Comparison of ENCODE assay signal across 1 cellular context in the genomic region with DNA sequence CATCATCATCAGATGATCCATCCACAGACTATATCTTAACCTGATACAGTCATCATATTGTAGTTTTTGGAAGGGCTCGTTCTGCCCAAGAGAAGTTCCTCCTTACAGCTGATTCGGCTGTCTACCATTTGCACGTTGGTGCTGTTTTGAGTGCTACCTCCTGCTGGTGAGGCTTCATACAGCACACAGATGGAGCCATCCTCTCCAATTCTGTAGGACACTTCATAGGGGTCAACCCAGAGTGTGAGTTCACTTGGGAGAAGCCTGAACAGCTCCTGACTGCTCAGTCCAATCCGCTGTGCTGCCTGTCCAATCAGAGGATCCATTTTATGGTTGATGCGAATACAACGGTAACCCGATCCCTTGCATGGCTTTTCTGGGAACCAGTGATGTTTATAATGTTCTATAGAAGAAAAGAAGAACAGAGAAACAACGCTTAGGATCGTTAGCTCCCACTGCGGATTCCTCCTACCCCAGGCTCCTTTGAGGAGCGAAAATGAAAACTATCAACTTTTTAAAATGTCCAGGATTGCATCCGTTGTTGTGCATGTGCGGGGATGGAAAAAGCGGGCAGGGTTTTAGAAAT.
TF ChIP-seq lines count a peak whose summit lies in the region.

No MANE protein-coding gene starts in this region.

TF ChIP-seq in K562, 482 proteins besides CTCF, POLR2A, EP300 and RAD21 (continued from another document and continues in another):
- TF ChIP-seq CTCFL (IDR thresholded peaks at IDR 0.05; ENCODE audit: borderline replicate concordance, insufficient read depth, low read depth, low read length, poor library complexity, severe bottlenecking), result peak; percentile 18
- TF ChIP-seq HEY1 (CRISPR knock-in tag; IDR thresholded peaks at IDR 0.05; ENCODE audit: borderline replicate concordance), result no peak
- 0 out of 2 replicates have a peak, but pooled peaks have one; percentile 40 for TF ChIP-seq MYNN (IDR thresholded peaks at IDR 0.05)
- no peak for TF ChIP-seq MYNN (CRISPR knock-in tag; IDR thresholded peaks at IDR 0.05)
- peak; percentile 29 to 84; a peak in 2 of 4 replicates for TF ChIP-seq RCOR1 (IDR thresholded peaks at IDR 0.05; ENCODE audit: borderline replicate concordance in 1 of 2, low read depth in 2 of 2, low read length in 2 of 2)
- TF ChIP-seq ZMIZ1 (IDR thresholded peaks at IDR 0.05; ENCODE audit: low read depth in 2 of 2, low read length in 2 of 2), result 0 out of 4 replicates have a peak, but pooled peaks of 1 of the 2 experiments have one; percentile 53
- TF ChIP-seq HNRNPUL1 (IDR thresholded peaks at IDR 0.05; ENCODE audit: low read length), result no peak
- TF ChIP-seq YY1 (IDR thresholded peaks at IDR 0.05; ENCODE audit: borderline replicate concordance in 1 of 3, control insufficient read depth in 1 of 3, extremely low read depth in 1 of 3, insufficient read depth in 3 of 3, insufficient read length in 1 of 3, insufficient replicate concordance in 2 of 3, low read depth in 1 of 3, low read length in 2 of 3), result peak in 2 of 3 experiments; percentile 31 to 79
- TF ChIP-seq EP400 (IDR thresholded peaks at IDR 0.05), result peak; percentile 10; the same call in 1 of the 2 replicates
- TF ChIP-seq ESRRA (IDR thresholded peaks at IDR 0.05; ENCODE audit: borderline replicate concordance, low read depth), result peak; percentile 45; the same call in 1 of the 2 replicates
- TF ChIP-seq ETV6 (IDR thresholded peaks at IDR 0.05; ENCODE audit: borderline replicate concordance in 1 of 2, low read depth in 2 of 2, low read length in 1 of 2), result no peak
- TF ChIP-seq ETV6 (CRISPR knock-in tag; IDR thresholded peaks at IDR 0.05; ENCODE audit: borderline replicate concordance), result 0 out of 2 replicates have a peak, but pooled peaks have one; percentile 36
- TF ChIP-seq ZNF174 (CRISPR knock-in tag; IDR thresholded peaks at IDR 0.05), result no peak
- peak; percentile 58 to 77; a peak in 1 of 4 replicates for TF ChIP-seq TBL1XR1 (IDR thresholded peaks at IDR 0.05; ENCODE audit: low read length in 2 of 2)
- TF ChIP-seq, protein P1, sequence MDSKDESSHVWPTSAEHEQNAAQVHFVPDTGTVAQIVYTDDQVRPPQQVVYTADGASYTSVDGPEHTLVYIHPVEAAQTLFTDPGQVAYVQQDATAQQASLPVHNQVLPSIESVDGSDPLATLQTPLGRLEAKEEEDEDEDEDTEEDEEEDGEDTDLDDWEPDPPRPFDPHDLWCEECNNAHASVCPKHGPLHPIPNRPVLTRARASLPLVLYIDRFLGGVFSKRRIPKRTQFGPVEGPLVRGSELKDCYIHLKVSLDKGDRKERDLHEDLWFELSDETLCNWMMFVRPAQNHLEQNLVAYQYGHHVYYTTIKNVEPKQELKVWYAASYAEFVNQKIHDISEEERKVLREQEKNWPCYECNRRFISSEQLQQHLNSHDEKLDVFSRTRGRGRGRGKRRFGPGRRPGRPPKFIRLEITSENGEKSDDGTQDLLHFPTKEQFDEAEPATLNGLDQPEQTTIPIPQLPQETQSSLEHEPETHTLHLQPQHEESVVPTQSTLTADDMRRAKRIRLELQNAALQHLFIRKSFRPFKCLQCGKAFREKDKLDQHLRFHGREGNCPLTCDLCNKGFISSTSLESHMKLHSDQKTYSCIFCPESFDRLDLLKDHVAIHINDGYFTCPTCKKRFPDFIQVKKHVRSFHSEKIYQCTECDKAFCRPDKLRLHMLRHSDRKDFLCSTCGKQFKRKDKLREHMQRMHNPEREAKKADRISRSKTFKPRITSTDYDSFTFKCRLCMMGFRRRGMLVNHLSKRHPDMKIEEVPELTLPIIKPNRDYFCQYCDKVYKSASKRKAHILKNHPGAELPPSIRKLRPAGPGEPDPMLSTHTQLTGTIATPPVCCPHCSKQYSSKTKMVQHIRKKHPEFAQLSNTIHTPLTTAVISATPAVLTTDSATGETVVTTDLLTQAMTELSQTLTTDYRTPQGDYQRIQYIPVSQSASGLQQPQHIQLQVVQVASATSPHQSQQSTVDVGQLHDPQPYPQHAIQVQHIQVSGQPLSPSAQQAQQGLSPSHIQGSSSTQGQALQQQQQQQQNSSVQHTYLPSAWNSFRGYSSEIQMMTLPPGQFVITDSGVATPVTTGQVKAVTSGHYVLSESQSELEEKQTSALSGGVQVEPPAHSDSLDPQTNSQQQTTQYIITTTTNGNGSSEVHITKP (IDR thresholded peaks at IDR 0.05; ENCODE audit: partially characterized antibody), result peak; percentile 30
- no peak for TF ChIP-seq CBX2 (IDR thresholded peaks at IDR 0.05; ENCODE audit: insufficient read depth, low read length, poor library complexity, severe bottlenecking)
- peak; percentile 5; the same call in 1 of the 2 replicates for TF ChIP-seq POLR2H (tag; IDR thresholded peaks at IDR 0.05; ENCODE audit: low read depth)
- no peak for TF ChIP-seq CLOCK (CRISPR knock-in tag; IDR thresholded peaks at IDR 0.05; ENCODE audit: borderline replicate concordance)
- TF ChIP-seq, protein P2, sequence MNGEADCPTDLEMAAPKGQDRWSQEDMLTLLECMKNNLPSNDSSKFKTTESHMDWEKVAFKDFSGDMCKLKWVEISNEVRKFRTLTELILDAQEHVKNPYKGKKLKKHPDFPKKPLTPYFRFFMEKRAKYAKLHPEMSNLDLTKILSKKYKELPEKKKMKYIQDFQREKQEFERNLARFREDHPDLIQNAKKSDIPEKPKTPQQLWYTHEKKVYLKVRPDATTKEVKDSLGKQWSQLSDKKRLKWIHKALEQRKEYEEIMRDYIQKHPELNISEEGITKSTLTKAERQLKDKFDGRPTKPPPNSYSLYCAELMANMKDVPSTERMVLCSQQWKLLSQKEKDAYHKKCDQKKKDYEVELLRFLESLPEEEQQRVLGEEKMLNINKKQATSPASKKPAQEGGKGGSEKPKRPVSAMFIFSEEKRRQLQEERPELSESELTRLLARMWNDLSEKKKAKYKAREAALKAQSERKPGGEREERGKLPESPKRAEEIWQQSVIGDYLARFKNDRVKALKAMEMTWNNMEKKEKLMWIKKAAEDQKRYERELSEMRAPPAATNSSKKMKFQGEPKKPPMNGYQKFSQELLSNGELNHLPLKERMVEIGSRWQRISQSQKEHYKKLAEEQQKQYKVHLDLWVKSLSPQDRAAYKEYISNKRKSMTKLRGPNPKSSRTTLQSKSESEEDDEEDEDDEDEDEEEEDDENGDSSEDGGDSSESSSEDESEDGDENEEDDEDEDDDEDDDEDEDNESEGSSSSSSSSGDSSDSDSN (IDR thresholded peaks at IDR 0.05; ENCODE audit: borderline replicate concordance in 1 of 2, low read depth in 2 of 2, low read length in 2 of 2), result 0 out of 4 replicates have a peak, but pooled peaks of 1 of the 2 experiments have one; percentile 25
- peak; percentile 57 for TF ChIP-seq ZFP36 (IDR thresholded peaks at IDR 0.05; ENCODE audit: low read depth, low read length, partially characterized antibody)
- no peak for TF ChIP-seq FIP1L1 (IDR thresholded peaks at IDR 0.05; ENCODE audit: low read depth, low read length, poor library complexity, severe bottlenecking)
- TF ChIP-seq PCBP2 (IDR thresholded peaks at IDR 0.05; ENCODE audit: low read depth, low read length, poor library complexity, severe bottlenecking), result no peak
- TF ChIP-seq SREBF2 (CRISPR knock-in tag; IDR thresholded peaks at IDR 0.05), result no peak
- TF ChIP-seq GABPB1 (CRISPR knock-in tag; IDR thresholded peaks at IDR 0.05), result 0 out of 2 replicates have a peak, but pooled peaks have one; percentile 33
- TF ChIP-seq DACH1 (IDR thresholded peaks at IDR 0.05; ENCODE audit: partially characterized antibody), result peak; percentile 93
- no peak for TF ChIP-seq SAP30 (IDR thresholded peaks at IDR 0.05; ENCODE audit: borderline replicate concordance, insufficient read depth, low read depth, low read length, poor library complexity, severe bottlenecking)
- no peak for TF ChIP-seq ZNF707 (CRISPR knock-in tag; conservative IDR thresholded peaks at IDR 0.05)
- TF ChIP-seq AFF4 (CRISPR knock-in tag; IDR thresholded peaks at IDR 0.05), result peak; percentile 88; the same call in 1 of the 2 replicates
- peak in 1 of 2 experiments; percentile 66; a peak in 1 of 3 replicates for TF ChIP-seq CBX3 (IDR thresholded peaks at IDR 0.05; ENCODE audit: borderline replicate concordance in 1 of 2, low read length in 2 of 2)
- TF ChIP-seq POLR2AphosphoS5 (IDR thresholded peaks at IDR 0.05; ENCODE audit: control insufficient read depth, insufficient read depth, low read depth, low read length), result 0 out of 2 replicates have a peak, but pooled peaks have one; percentile 22
- TF ChIP-seq CREM (IDR thresholded peaks at IDR 0.05; ENCODE audit: low read depth), result peak; percentile 54
- TF ChIP-seq NR2C1 (IDR thresholded peaks at IDR 0.05), result 0 out of 2 replicates have a peak, but pooled peaks have one; percentile 25
- TF ChIP-seq NR2C1 (tag; IDR thresholded peaks at IDR 0.05), result no peak
- TF ChIP-seq KAT7 (CRISPR knock-in tag; IDR thresholded peaks at IDR 0.05; ENCODE audit: borderline replicate concordance), result peak; percentile 91; the same call in 1 of the 2 replicates
- no peak for TF ChIP-seq ZEB2 (IDR thresholded peaks at IDR 0.05)
